9 cellular contexts compared by ENCODE assay signal in the genomic region with DNA sequence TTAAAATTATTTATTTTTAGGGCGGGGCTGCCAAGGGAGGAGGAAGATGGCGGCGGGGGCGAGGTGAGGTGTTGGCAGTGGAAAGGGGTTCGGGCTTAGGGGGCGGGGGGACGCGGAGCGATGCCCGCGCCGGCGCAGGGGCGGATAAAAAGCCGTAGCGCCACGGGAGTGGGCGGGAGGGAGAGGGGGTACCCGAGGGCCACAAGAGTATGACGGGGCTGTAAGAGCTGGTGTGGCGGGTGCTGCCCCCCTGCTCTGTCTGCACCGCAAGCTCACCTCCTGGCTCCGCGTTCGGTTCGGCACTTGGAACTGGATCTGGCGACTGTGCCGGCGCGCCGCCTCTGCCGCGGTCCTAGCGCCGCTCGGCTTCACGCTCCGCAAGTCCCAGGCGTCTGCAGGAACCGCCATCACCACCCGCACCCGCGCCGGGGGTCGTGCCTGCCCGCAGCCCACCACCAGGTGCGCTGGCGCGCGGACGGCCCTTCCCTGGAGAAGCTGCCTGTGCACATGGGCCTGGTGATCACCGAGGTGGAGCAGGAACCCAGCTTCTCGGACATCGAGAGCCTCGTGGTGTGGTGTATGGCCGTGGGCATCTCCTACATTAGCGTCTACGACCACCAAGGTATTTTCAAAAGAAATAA.
A peak's percentile ranks its signal among the peaks of the same experiment; 100 is the strongest.
DNase-seq lines count a peak whose midpoint lies in the region; ATAC-seq and TF ChIP-seq lines count a peak whose summit lies in the region.
"Had no signal": no experiment of that assay in that cellular context is flagged by ENCODE, and none has a peak within 500 bp of the region (broad histone marks: within the 10 kb centered on the region; RNA-seq: fewer than 3 reads in every experiment).

No MANE protein-coding gene starts in this region.

- H3K36me3 Mint-ChIP-seq in endodermal cell (ENCODE audit: low read depth) (no peaks in the 10 kb centered on the region), memory B cell (no peaks in the 10 kb centered on the region)
- H3K36me3 Mint-ChIP-seq: activated naive CD4-positive, alpha-beta T cell treated with anti-CD3 and anti-CD28 coated beads, Interleukin-2, amount 50 U/mL, for 24 hours had no signal

- peak overlapping the region; percentile 55 for H3K9ac ChIP-seq in endodermal cell (ENCODE audit: extremely low read depth, low read length, poor library complexity, severe bottlenecking)

- H3K27ac ChIP-seq in endodermal cell (ENCODE audit: low read depth, low read length), result no peak overlapping the region
- H3K27ac ChIP-seq in tibial artery, result no peak overlapping the region

- intact Hi-C loops in tibial artery (cut with DNase I; ENCODE audit: low total_unique reads), result no loop called here

- ATAC-seq in HG02588 (IDR thresholded peaks at IDR 0.05; ENCODE audit: unreplicated experiment), result peak; percentile 68
- peak; percentile 53 for ATAC-seq in memory B cell (ENCODE audit: low read depth)

- H3K9me3 Mint-ChIP-seq in endodermal cell (no peaks in the 10 kb centered on the region), memory B cell (peaks cover 2% of the 10 kb centered on the region)
- H3K9me3 Mint-ChIP-seq: activated naive CD4-positive, alpha-beta T cell treated with anti-CD3 and anti-CD28 coated beads, Interleukin-2, amount 50 U/mL, for 24 hours had no signal

- H3K36me3 ChIP-seq in endodermal cell (ENCODE audit: control insufficient read depth, insufficient read depth, low read length) (no peaks in the 10 kb centered on the region), tibial artery (no peaks in the 10 kb centered on the region)

- peak; percentile 73 for TF ChIP-seq CTCF in endodermal cell (conservative IDR thresholded peaks at IDR 0.05)
- TF ChIP-seq CTCF in tibial artery (IDR thresholded peaks at IDR 0.05), result no peak

- H3K9me3 ChIP-seq in endodermal cell (ENCODE audit: control insufficient read depth, low read length) (no peaks in the 10 kb centered on the region), tibial artery (no peaks in the 10 kb centered on the region)

- DNase-seq in GM03348 (ENCODE audit: low spot score) (peak; percentile 68), OCI-M1 (lab: John Stamatoyannopoulos, UW) (peak; percentile 25), endodermal cell (peak; percentile 95), memory B cell (ENCODE audit: low spot score in 2 of 2) (no peak), tibial artery (peak in 1 of 2 donors; percentile 38)
- no peak for DNase-seq in activated CD4-positive, alpha-beta T cell treated with anti-CD3 and anti-CD28 coated beads, Interleukin-2, amount 50 U/mL, for 1 hour
- DNase-seq in activated CD4-positive, alpha-beta T cell treated with anti-CD3 and anti-CD28 coated beads for 1 hour, result no peak

- no peaks in the 10 kb centered on the region for H3K4me1 ChIP-seq in endodermal cell (ENCODE audit: control insufficient read depth, insufficient read depth, low read length)
- H3K4me1 ChIP-seq in tibial artery, result peaks cover 0 to 8% (median 0%) of the 10 kb centered on the region in 4 donors

- H3K4me3 ChIP-seq in endodermal cell (ENCODE audit: low read length), result peak overlapping the region; percentile 82
- H3K4me3 ChIP-seq in tibial artery, result peak overlapping the region; percentile 59 to 69

- WGBS in endodermal cell (ENCODE audit: insufficient coverage in 1 of 2, insufficient read length in 1 of 2), 2 experiments, result 0 to 2% methylated on average over 1 to 58 of the region's 58 CpGs

- H3K4me3 Mint-ChIP-seq in endodermal cell (peak overlapping the region; percentile 82), memory B cell (no peak overlapping the region)

- peak overlapping the region; percentile 76 for H3K27ac Mint-ChIP-seq in endodermal cell
- no peak overlapping the region for H3K27ac Mint-ChIP-seq in memory B cell
- H3K27ac Mint-ChIP-seq: activated naive CD4-positive, alpha-beta T cell treated with anti-CD3 and anti-CD28 coated beads, Interleukin-2, amount 50 U/mL, for 24 hours had no signal

- H3K27me3 Mint-ChIP-seq in endodermal cell (ENCODE audit: insufficient read depth) (no peaks in the 10 kb centered on the region), memory B cell (no peaks in the 10 kb centered on the region)

- H3K27me3 ChIP-seq in endodermal cell (ENCODE audit: control insufficient read depth, insufficient read depth, low read length, poor library complexity, severe bottlenecking), result no peaks in the 10 kb centered on the region
- no peaks in the 10 kb centered on the region for H3K27me3 ChIP-seq in tibial artery

- H3K4me1 Mint-ChIP-seq in endodermal cell, result peaks cover 12% of the 10 kb centered on the region
- no peaks in the 10 kb centered on the region for H3K4me1 Mint-ChIP-seq in memory B cell

Comparison
In these comparisons a context has a peak if more than half of its experiments do, and no peak if none do; other contexts are left out.
1. DNase-seq: peak in GM03348 (single experiment), OCI-M1 (single experiment) and endodermal cell (single experiment); none in memory B cell (0 of 2), activated CD4-positive, alpha-beta T cell treated with anti-CD3 and anti-CD28 coated beads, Interleukin-2, amount 50 U/mL, for 1 hour (single experiment) and activated CD4-positive, alpha-beta T cell treated with anti-CD3 and anti-CD28 coated beads for 1 hour (single experiment).